Comparison of ENCODE assay signal across 19 cellular contexts in genomic region chr7:114919587-114919986, GRCh38. TPM values are rescaled to one million over a fixed set of nuclear protein-coding genes. Genes with fewer than 3 reads are reported as not detected.
DNase-seq lines count a peak whose midpoint lies in the region; ATAC-seq, FAIRE-seq and TF ChIP-seq lines count a peak whose summit lies in the region.
"Had no signal": no experiment of that assay in that cellular context is flagged by ENCODE, and none has a peak within 500 bp of the region (broad histone marks: within the 10 kb centered on the region; RNA-seq: fewer than 3 reads in every experiment).

No MANE protein-coding gene starts in this region.

- intact Hi-C loops in tibial artery (cut with DNase I; ENCODE audit: low total_unique reads), result no loop called here

- no peak for TF ChIP-seq POLR2A in GM12891 (IDR thresholded peaks at IDR 0.05; ENCODE audit: low read depth, low read length)

- H3K27me3 ChIP-seq in tibial artery, result no peaks in the 10 kb centered on the region
- H3K27me3 ChIP-seq: colonic mucosa had no signal

- H3K36me3 Mint-ChIP-seq in activated T-cell treated with anti-CD3 and anti-CD28 coated beads, Interleukin-2, amount 50 U/mL, for 72 hours (ENCODE audit: insufficient read depth in 2 of 2), result peaks cover 3 to 6% of the 10 kb centered on the region in 2 donors
- peaks cover 3% of the 10 kb centered on the region for H3K36me3 Mint-ChIP-seq in T-helper 17 cell (ENCODE audit: low read depth)
- H3K36me3 Mint-ChIP-seq in progenitor cell of endocrine pancreas (ENCODE audit: insufficient read depth), result no peaks in the 10 kb centered on the region
- H3K36me3 Mint-ChIP-seq: mesothelial cell of epicardium had no signal

- DNase-seq in activated T-cell treated with anti-CD3 and anti-CD28 coated beads, Interleukin-2, amount 50 U/mL, for 72 hours, result no peak
- no peak for DNase-seq in activated T-cell treated with anti-CD3 and anti-CD28 coated beads, Interleukin-2, amount 50 U/mL, for 48 hours
- DNase-seq in GM12891 (ENCODE audit: insufficient read length, low spot score), result no peak
- DNase-seq in T-helper 17 cell, result no peak
- DNase-seq in progenitor cell of endocrine pancreas (ENCODE audit: low spot score, unreplicated experiment), result no peak
- DNase-seq in tibial artery, result no peak
- no peak for DNase-seq in SIG-M5 (lab: John Stamatoyannopoulos, UW)
- DNase-seq: colonic mucosa, DND-41, glutamatergic neuron, NCI-H1417 treated with DMSO at 0.1 percent for 48 hours, NCI-H524 treated with DMSO at 0.1 percent for 48 hours had no signal

- no peaks in the 10 kb centered on the region for H3K36me3 ChIP-seq in tibial artery
- H3K36me3 ChIP-seq: colonic mucosa, HAP-1, thoracic aorta had no signal

- H3K4me3 ChIP-seq in tibial artery, result no peak overlapping the region
- H3K4me3 ChIP-seq: colonic mucosa, HAP-1, thoracic aorta had no signal

- peaks cover 0 to 11% (median 4%) of the 10 kb centered on the region in 4 donors for H3K4me1 ChIP-seq in tibial artery
- H3K4me1 ChIP-seq: colonic mucosa had no signal

- no peaks in the 10 kb centered on the region for H3K9me3 Mint-ChIP-seq in activated T-cell treated with anti-CD3 and anti-CD28 coated beads, Interleukin-2, amount 50 U/mL, for 72 hours
- H3K9me3 Mint-ChIP-seq in progenitor cell of endocrine pancreas (ENCODE audit: low read depth), result no peaks in the 10 kb centered on the region
- H3K9me3 Mint-ChIP-seq: mesothelial cell of epicardium had no signal

- peak; percentile 61 for FAIRE-seq in GM12891 (lab: Jason Lieb, UNC)
- FAIRE-seq: endometrium had no signal

- peak overlapping the region; percentile 4 for H3K27ac Mint-ChIP-seq in activated T-cell treated with anti-CD3 and anti-CD28 coated beads, Interleukin-2, amount 50 U/mL, for 72 hours
- H3K27ac Mint-ChIP-seq in T-helper 17 cell, result peak overlapping the region; percentile 92
- H3K27ac Mint-ChIP-seq in progenitor cell of endocrine pancreas, result peak overlapping the region; percentile 12
- H3K27ac Mint-ChIP-seq: mesothelial cell of epicardium had no signal

- H3K9me3 ChIP-seq in T-helper 17 cell (ENCODE audit: control insufficient read depth, low read length, poor library complexity, severe bottlenecking) (no peaks in the 10 kb centered on the region), tibial artery (no peaks in the 10 kb centered on the region)
- H3K9me3 ChIP-seq: colonic mucosa, HAP-1, thoracic aorta had no signal

- ATAC-seq in activated T-cell treated with anti-CD3 and anti-CD28 coated beads, Interleukin-2, amount 50 U/mL, for 72 hours (replicated peaks in 1 of 2), result no peak
- no peak for ATAC-seq in T-helper 17 cell
- ATAC-seq in GM21515 (IDR thresholded peaks at IDR 0.05; ENCODE audit: unreplicated experiment), result no peak
- ATAC-seq: left lobe of liver had no signal

- no peaks in the 10 kb centered on the region for H3K27me3 Mint-ChIP-seq in activated T-cell treated with anti-CD3 and anti-CD28 coated beads, Interleukin-2, amount 50 U/mL, for 72 hours (ENCODE audit: low read depth)
- no peaks in the 10 kb centered on the region for H3K27me3 Mint-ChIP-seq in T-helper 17 cell
- H3K27me3 Mint-ChIP-seq in progenitor cell of endocrine pancreas, result peaks cover 11% of the 10 kb centered on the region

- peaks cover 72% of the 10 kb centered on the region for H3K4me1 Mint-ChIP-seq in activated T-cell treated with anti-CD3 and anti-CD28 coated beads, Interleukin-2, amount 50 U/mL, for 72 hours (ENCODE audit: low read depth)
- peaks cover 37% of the 10 kb centered on the region for H3K4me1 Mint-ChIP-seq in T-helper 17 cell
- peaks cover 15% of the 10 kb centered on the region for H3K4me1 Mint-ChIP-seq in progenitor cell of endocrine pancreas (ENCODE audit: low read depth)

- peak overlapping the region; percentile 43 to 48 for H3K4me3 Mint-ChIP-seq in activated T-cell treated with anti-CD3 and anti-CD28 coated beads, Interleukin-2, amount 50 U/mL, for 72 hours
- H3K4me3 Mint-ChIP-seq in T-helper 17 cell (no peak overlapping the region), progenitor cell of endocrine pancreas (ENCODE audit: low read depth) (no peak overlapping the region)
- H3K4me3 Mint-ChIP-seq: mesothelial cell of epicardium had no signal

- no peak overlapping the region for H3K27ac ChIP-seq in tibial artery
- H3K27ac ChIP-seq: colonic mucosa, thoracic aorta, VCaP had no signal

- TF ChIP-seq CTCF in progenitor cell of endocrine pancreas (IDR thresholded peaks at IDR 0.05; ENCODE audit: unreplicated experiment) (no peak), tibial artery (IDR thresholded peaks at IDR 0.05) (no peak)

TF ChIP-seq in GM12891, 5 proteins besides CTCF, POLR2A, EP300 and RAD21:
- TF ChIP-seq TAF1 (IDR thresholded peaks at IDR 0.05; ENCODE audit: low read depth, low read length) (no peak; the same call in 1 of the 2 replicates), SPI1 (IDR thresholded peaks at IDR 0.05; ENCODE audit: low read depth, low read length) (peak; percentile 31; the same call in 1 of the 2 replicates), POU2F2 (IDR thresholded peaks at IDR 0.05; ENCODE audit: low read depth, low read length) (peak; percentile 77), PAX5 (IDR thresholded peaks at IDR 0.05; ENCODE audit: insufficient read depth, low read length, severe bottlenecking) (no peak), POLR2AphosphoS5 (IDR thresholded peaks at IDR 0.05; ENCODE audit: low read depth, low read length) (no peak; the same call in 1 of the 2 replicates)

RNA-seq across cellular contexts. Expression of gene MDFIC, which starts 2.3 kb away (rescaled TPM):
- total RNA-seq in activated T-cell treated with anti-CD3 and anti-CD28 coated beads, Interleukin-2, amount 50 U/mL, for 72 hours, result 10 to 100 TPM; 55.2 to 65.2 TPM
- polyA plus RNA-seq in GM12891 (2012; ENCODE audit: low read depth, missing spikeins), result 46.9 TPM
- 100 to 1,000 TPM in 1 of 2 donors, 10 to 100 TPM in 1; 90.2 to 109 TPM for total RNA-seq in T-helper 17 cell
- 5.4 and 6.7 TPM in 2 replicates for total RNA-seq in progenitor cell of endocrine pancreas

Comparison
In these comparisons a context has a peak if more than half of its experiments do, and no peak if none do; other contexts are left out.
1. H3K27ac Mint-ChIP-seq: peak in every context shown above with its lines; median percentile 92 in T-helper 17 cell; 12 in progenitor cell of endocrine pancreas; 4 in activated T-cell treated with anti-CD3 and anti-CD28 coated beads, Interleukin-2, amount 50 U/mL, for 72 hours.
2. H3K4me3 Mint-ChIP-seq: peak in activated T-cell treated with anti-CD3 and anti-CD28 coated beads, Interleukin-2, amount 50 U/mL, for 72 hours (2 of 2); none in T-helper 17 cell (single experiment) and progenitor cell of endocrine pancreas (single experiment).